Comparison of ENCODE assay signal across 9 cellular contexts in the genomic region with DNA sequence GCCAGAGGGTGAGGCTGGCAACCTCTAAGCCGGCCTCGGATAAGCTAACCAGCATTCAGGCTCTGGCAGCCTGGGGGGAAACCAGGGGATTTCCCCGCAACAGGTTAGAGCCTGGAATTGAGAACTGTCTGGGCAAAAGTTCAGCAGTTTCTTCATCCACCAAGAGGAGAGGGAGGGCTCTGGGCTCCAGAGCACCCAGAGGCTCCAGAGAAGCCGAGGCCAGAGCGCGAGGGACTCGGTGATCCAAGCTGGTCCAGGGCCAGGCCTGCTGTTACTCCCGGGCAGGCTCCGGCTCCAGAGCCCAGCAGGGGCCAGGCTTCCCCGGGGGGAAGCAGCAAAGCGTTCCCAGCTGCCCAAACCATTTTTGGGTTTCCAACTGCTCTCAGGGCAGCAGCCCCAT. TPM values are rescaled to one million over a fixed set of nuclear protein-coding genes. Genes with fewer than 3 reads are reported as not detected.
DNase-seq lines count a peak whose midpoint lies in the region; ATAC-seq and TF ChIP-seq lines count a peak whose summit lies in the region.
"Had no signal": no experiment of that assay in that cellular context is flagged by ENCODE, and none has a peak within 500 bp of the region (broad histone marks: within the 10 kb centered on the region; RNA-seq: fewer than 3 reads in every experiment).

No MANE protein-coding gene starts in this region.

- peak overlapping the region; percentile 21 for H3K27ac ChIP-seq in AG04450 (ENCODE audit: low read depth, low read length)
- H3K27ac ChIP-seq in lower lobe of right lung = peak overlapping the region; percentile 62
- H3K27ac ChIP-seq: GM23248 had no signal

- H3K27ac Mint-ChIP-seq in activated naive CD8-positive, alpha-beta T cell treated with anti-CD3 and anti-CD28 coated beads for 36 hours = peak overlapping the region; percentile 95

- peak overlapping the region; percentile 14 for H3K4me3 Mint-ChIP-seq in activated naive CD8-positive, alpha-beta T cell treated with anti-CD3 and anti-CD28 coated beads for 36 hours

- H3K9me3 ChIP-seq in AG04450 (ENCODE audit: control insufficient read depth, insufficient read depth, low read length) (no peaks in the 10 kb centered on the region; the same call in 1 of the 2 replicates), lower lobe of right lung (no peaks in the 10 kb centered on the region)

- H3K4me1 ChIP-seq in lower lobe of right lung = peaks cover 41% of the 10 kb centered on the region

- no peak overlapping the region for H3K4me3 ChIP-seq in AG04450 (ENCODE audit: low read depth, low read length)
- no peak overlapping the region for H3K4me3 ChIP-seq in lower lobe of right lung
- H3K4me3 ChIP-seq: GM23248 had no signal

- DNase-seq in AG04450 (ENCODE audit: low read depth, low spot score) = no peak
- no peak for DNase-seq in activated naive CD8-positive, alpha-beta T cell treated with anti-CD3 and anti-CD28 coated beads for 36 hours
- peak; percentile 76 for DNase-seq in lower lobe of right lung
- DNase-seq in putamen (ENCODE audit: low spot score) = no peak
- no peak for DNase-seq in NCI-H526 (lab: John Stamatoyannopoulos, UW)
- DNase-seq: Calu3, GM23248, NCI-H1092 treated with DMSO at 0.1 percent for 48 hours had no signal

- peaks cover 68% of the 10 kb centered on the region for H3K36me3 ChIP-seq in lower lobe of right lung

- TF ChIP-seq CTCF in AG04450 (IDR thresholded peaks at IDR 0.05; ENCODE audit: low read depth, low read length) = no peak
- no peak for TF ChIP-seq CTCF in lower lobe of right lung (IDR thresholded peaks at IDR 0.05)

- peak; percentile 63 to 70 for ATAC-seq in lower lobe of right lung
- no peak for ATAC-seq in GM18873 (IDR thresholded peaks at IDR 0.05; ENCODE audit: low FRiP score, unreplicated experiment)

- intact Hi-C loops in lower lobe of right lung (cut with DNase I) = no loop called here

- CTCF ChIA-PET in AG04450 (lab: Charles Lee) = interaction anchor here (1.1 to 2.6 kb wide), 4 partner anchors 8 to 69 kb away, joined by 3 to 10 read pairs (median 6); no protein-coding TSS in a partner anchor

- peaks cover 47% of the 10 kb centered on the region for H3K4me1 Mint-ChIP-seq in activated naive CD8-positive, alpha-beta T cell treated with anti-CD3 and anti-CD28 coated beads for 36 hours

- H3K27me3 ChIP-seq in AG04450 (ENCODE audit: control insufficient read depth, insufficient read depth, low read length) = no peaks in the 10 kb centered on the region
- no peaks in the 10 kb centered on the region for H3K27me3 ChIP-seq in lower lobe of right lung (ENCODE audit: low read depth)

- H3K27me3 Mint-ChIP-seq in activated naive CD8-positive, alpha-beta T cell treated with anti-CD3 and anti-CD28 coated beads for 36 hours = no peaks in the 10 kb centered on the region

- POLR2A ChIA-PET in AG04450 (lab: Yijun Ruan, JAX) = interaction anchor here (0.6 kb wide), 1 partner anchor 60 kb away, joined by 4 read pairs; a partner anchor contains a TSS

- peaks cover 16% of the 10 kb centered on the region for H3K36me3 Mint-ChIP-seq in activated naive CD8-positive, alpha-beta T cell treated with anti-CD3 and anti-CD28 coated beads for 36 hours

- H3K9me3 Mint-ChIP-seq in activated naive CD8-positive, alpha-beta T cell treated with anti-CD3 and anti-CD28 coated beads for 36 hours = no peaks in the 10 kb centered on the region

RNA-seq across cellular contexts. Expression of a gene that starts 13.3 kb away (rescaled TPM):
- polyA plus RNA-seq in AG04450 (2011; rRNA removed) = 8.4 and 11.3 TPM in 2 replicates
- polyA minus RNA-seq in AG04450 (2011; rRNA and poly(A)+ RNA removed) = 12.8 and 14.4 TPM in 2 replicates
- total RNA-seq in activated naive CD8-positive, alpha-beta T cell treated with anti-CD3 and anti-CD28 coated beads for 36 hours = 100 to 1,000 TPM in 1 of 2 experiments, 10 to 100 TPM in 1; 90.8 to 103 TPM
- total RNA-seq in lower lobe of right lung = 34.8 TPM

RNA-seq across cellular contexts. Expression of a gene that starts 17.5 kb away (rescaled TPM):
- 24.7 and 26.1 TPM in 2 replicates for polyA plus RNA-seq in AG04450 (2011; rRNA removed)
- polyA minus RNA-seq in AG04450 (2011; rRNA and poly(A)+ RNA removed) = 23.2 and 24.4 TPM in 2 replicates
- total RNA-seq in activated naive CD8-positive, alpha-beta T cell treated with anti-CD3 and anti-CD28 coated beads for 36 hours = 10 to 100 TPM; 56.3 to 61.9 TPM
- 64.8 TPM for total RNA-seq in lower lobe of right lung

RNA-seq across cellular contexts. Expression of a gene that starts 32.4 kb away (rescaled TPM):
- polyA plus RNA-seq in AG04450 (2011; rRNA removed) = 11.7 and 17.7 TPM in 2 replicates
- polyA minus RNA-seq in AG04450 (2011; rRNA and poly(A)+ RNA removed) = 6.3 and 9.7 TPM in 2 replicates
- total RNA-seq in activated naive CD8-positive, alpha-beta T cell treated with anti-CD3 and anti-CD28 coated beads for 36 hours = 10 to 100 TPM; 41.4 to 42.5 TPM
- total RNA-seq in lower lobe of right lung = 3.9 TPM

RNA-seq across cellular contexts. Expression of a gene that starts 46.3 kb away (rescaled TPM):
- not detected in 2 replicates for polyA plus RNA-seq in AG04450 (2011; rRNA removed)
- polyA minus RNA-seq in AG04450 (2011; rRNA and poly(A)+ RNA removed) = not detected in 2 replicates
- total RNA-seq in activated naive CD8-positive, alpha-beta T cell treated with anti-CD3 and anti-CD28 coated beads for 36 hours = not detected
- total RNA-seq in lower lobe of right lung = 1.9 TPM
- total RNA-seq: GM23248 had no signal

RNA-seq across cellular contexts. Expression of a gene that starts 49.3 kb away (rescaled TPM):
- polyA plus RNA-seq in AG04450 (2011; rRNA removed) = 5,926 and 7,935 TPM in 2 replicates
- polyA minus RNA-seq in AG04450 (2011; rRNA and poly(A)+ RNA removed) = 3,546 and 5,412 TPM in 2 replicates
- 100 to 1,000 TPM; 166 to 171 TPM for total RNA-seq in activated naive CD8-positive, alpha-beta T cell treated with anti-CD3 and anti-CD28 coated beads for 36 hours
- 425 TPM for total RNA-seq in lower lobe of right lung
